ENCODE assay signal across 1 cellular context in genomic region chr6:311679-312220, GRCh38.
TF ChIP-seq lines count a peak whose summit lies in the region.

No MANE protein-coding gene starts in this region.

TF ChIP-seq in K562, 482 proteins besides CTCF, POLR2A, EP300 and RAD21 (continued from another document):
- TF ChIP-seq MAX (CRISPR knock-in tag; IDR thresholded peaks at IDR 0.05) (0 out of 2 replicates have a peak, but pooled peaks have one; percentile 14), L3MBTL2 (IDR thresholded peaks at IDR 0.05) (0 out of 2 replicates have a peak, but pooled peaks have one; percentile 21)
